Comparison of ENCODE assay signal across 14 cellular contexts in genomic region chr2:149817206-149817605, GRCh38.
"Had no signal": no experiment of that assay in that cellular context is flagged by ENCODE, and none has a peak within 500 bp of the region (broad histone marks: within the 10 kb centered on the region; RNA-seq: fewer than 3 reads in every experiment).

No MANE protein-coding gene starts in this region.

- ATAC-seq: pancreas had no signal

- H3K36me3 ChIP-seq: esophagus muscularis mucosa, pancreas, thyroid gland, uterus had no signal

- H3K27me3 ChIP-seq: esophagus muscularis mucosa, hepatocyte, pancreas, thyroid gland, uterus had no signal

- DNase-seq: activated CD4-positive, alpha-beta T cell treated with anti-CD3 and anti-CD28 coated beads, Interleukin-2, amount 10 ng/mL, durations not matched to agents 7 days and 5 days; activated CD4-positive, CD25-positive, alpha-beta regulatory T cell; activated naive CD4-positive, alpha-beta T cell treated with anti-CD3 and anti-CD28 coated beads, Interleukin-2, amount 50 U/mL, for 16 hours; activated T-cell treated with anti-CD3 and anti-CD28 coated beads, Interleukin-2, amount 50 U/mL, for 1 hour; amygdala; kidney; mesendoderm; pancreas; small intestine; T-helper 2 cell; thyroid gland; uterus had no signal

- H3K4me1 ChIP-seq: esophagus muscularis mucosa, thyroid gland, uterus had no signal

- H3K27ac ChIP-seq: esophagus muscularis mucosa, hepatocyte, pancreas, thyroid gland, uterus had no signal

- H3K9me3 ChIP-seq: esophagus muscularis mucosa, pancreas, thyroid gland, uterus had no signal

- H3K4me3 ChIP-seq: esophagus muscularis mucosa, hepatocyte, pancreas, thyroid gland, uterus had no signal
